Comparison of ENCODE assay signal across 38 cellular contexts in genomic region chr1:190511554-190511953, GRCh38. TPM values are rescaled to one million over a fixed set of nuclear protein-coding genes. Genes with fewer than 3 reads are reported as not detected.
"Had no signal": no experiment of that assay in that cellular context is flagged by ENCODE, and none has a peak within 500 bp of the region (broad histone marks: within the 10 kb centered on the region; RNA-seq: fewer than 3 reads in every experiment).

No MANE protein-coding gene starts in this region.

- H3K4me1 Mint-ChIP-seq: activated B cell treated with CpG ODN at 0.5 μM for 24 hours; activated CD4-positive, alpha-beta T cell treated with anti-CD3 and anti-CD28 coated beads, Interleukin-2, amount 10 ng/mL, durations not matched to agents 24 days and 14 days; activated naive CD4-positive, alpha-beta T cell treated with anti-CD3 and anti-CD28 coated beads, Interleukin-2, amount 50 U/mL, for 24 hours; activated naive CD8-positive, alpha-beta T cell treated with anti-CD3 and anti-CD28 coated beads, Interleukin-2, amount 10 ng/mL, durations not matched to agents 7 days and 5 days; activated naive CD8-positive, alpha-beta T cell treated with anti-CD3 and anti-CD28 coated beads, Interleukin-2, amount 50 U/mL, for 24 hours; activated T-helper 17 cell treated with anti-CD3 and anti-CD28 coated beads, Interleukin-2, amount 50 U/mL, for 72 hours; central memory CD8-positive, alpha-beta T cell had no signal

- H3K27me3 ChIP-seq: ascending aorta, cardiac muscle cell had no signal

- H3K9me3 ChIP-seq: ascending aorta had no signal

- H3K36me3 ChIP-seq: ascending aorta, cardiac muscle cell had no signal

- H3K27ac Mint-ChIP-seq: activated B cell treated with CpG ODN at 0.5 μM for 24 hours; activated CD4-positive, alpha-beta memory T cell treated with anti-CD3 and anti-CD28 coated beads for 36 hours; activated CD4-positive, alpha-beta T cell treated with anti-CD3 and anti-CD28 coated beads, Interleukin-2, amount 10 ng/mL, durations not matched to agents 24 days and 14 days; activated CD8-positive, alpha-beta T cell treated with anti-CD3 and anti-CD28 coated beads for 36 hours; activated naive CD4-positive, alpha-beta T cell treated with anti-CD3 and anti-CD28 coated beads for 36 hours; activated naive CD4-positive, alpha-beta T cell treated with anti-CD3 and anti-CD28 coated beads, Interleukin-2, amount 50 U/mL, for 24 hours; activated naive CD8-positive, alpha-beta T cell; activated naive CD8-positive, alpha-beta T cell treated with anti-CD3 and anti-CD28 coated beads, Interleukin-2, amount 10 ng/mL, durations not matched to agents 7 days and 5 days; activated naive CD8-positive, alpha-beta T cell treated with anti-CD3 and anti-CD28 coated beads, Interleukin-2, amount 50 U/mL, for 24 hours; activated T-cell treated with anti-CD3 and anti-CD28 coated beads, Interleukin-2, amount 50 U/mL, for 72 hours; activated T-helper 1 cell treated with anti-CD3 and anti-CD28 coated beads, Interleukin-12 subunit alpha, Interleukin-12 subunit beta, Interleukin-2, Interleukin-4 antibody, amounts not matched to agents 30 ng/mL and 10 ng/mL and 1 ng/mL, durations not matched to agents 14 hours and 24 hours and 36 hours; activated T-helper 17 cell treated with anti-CD3 and anti-CD28 coated beads, Interleukin-2, amount 50 U/mL, for 72 hours; brain; T-helper 1 cell treated with Interleukin-12 subunit alpha and Interleukin-12 subunit beta and Interleukin-4 antibody, amounts not matched to agents 30 μg/mL and 1 μg/mL, for 36 hours; T-helper 2 cell treated with Interferon-gamma antibody and Interleukin-4, amounts not matched to agents 5 μg/mL and 100 μg/mL, for 36 hours had no signal

- H3K4me3 Mint-ChIP-seq: activated B cell treated with CpG ODN at 0.5 μM for 24 hours; activated CD4-positive, alpha-beta memory T cell treated with anti-CD3 and anti-CD28 coated beads for 36 hours; activated CD4-positive, alpha-beta T cell treated with anti-CD3 and anti-CD28 coated beads, Interleukin-2, amount 10 ng/mL, durations not matched to agents 24 days and 14 days; activated CD8-positive, alpha-beta T cell treated with anti-CD3 and anti-CD28 coated beads for 36 hours; activated naive CD4-positive, alpha-beta T cell treated with anti-CD3 and anti-CD28 coated beads for 36 hours; activated naive CD4-positive, alpha-beta T cell treated with anti-CD3 and anti-CD28 coated beads, Interleukin-2, amount 50 U/mL, for 24 hours; activated naive CD8-positive, alpha-beta T cell; activated naive CD8-positive, alpha-beta T cell treated with anti-CD3 and anti-CD28 coated beads, Interleukin-2, amount 10 ng/mL, durations not matched to agents 7 days and 5 days; activated naive CD8-positive, alpha-beta T cell treated with anti-CD3 and anti-CD28 coated beads, Interleukin-2, amount 50 U/mL, for 24 hours; activated T-cell treated with anti-CD3 and anti-CD28 coated beads, Interleukin-2, amount 50 U/mL, for 4 hours; activated T-cell treated with anti-CD3 and anti-CD28 coated beads, Interleukin-2, amount 50 U/mL, for 72 hours; activated T-helper 1 cell treated with anti-CD3 and anti-CD28 coated beads, Interleukin-12 subunit alpha, Interleukin-12 subunit beta, Interleukin-2, Interleukin-4 antibody, amounts not matched to agents 30 ng/mL and 10 ng/mL and 1 ng/mL, durations not matched to agents 14 hours and 24 hours and 36 hours; activated T-helper 17 cell treated with anti-CD3 and anti-CD28 coated beads, Interleukin-2, amount 50 U/mL, for 72 hours; central memory CD8-positive, alpha-beta T cell; T-helper 1 cell treated with Interleukin-12 subunit alpha and Interleukin-12 subunit beta and Interleukin-4 antibody, amounts not matched to agents 30 μg/mL and 1 μg/mL, for 36 hours; T-helper 2 cell treated with Interferon-gamma antibody and Interleukin-4, amounts not matched to agents 5 μg/mL and 100 μg/mL, for 36 hours had no signal

- H3K36me3 Mint-ChIP-seq: activated CD4-positive, alpha-beta memory T cell treated with anti-CD3 and anti-CD28 coated beads for 36 hours; activated naive CD4-positive, alpha-beta T cell treated with anti-CD3 and anti-CD28 coated beads, Interleukin-2, amount 50 U/mL, for 24 hours; activated naive CD8-positive, alpha-beta T cell; activated naive CD8-positive, alpha-beta T cell treated with anti-CD3 and anti-CD28 coated beads, Interleukin-2, amount 10 ng/mL, durations not matched to agents 7 days and 5 days; brain had no signal

- H3K27ac ChIP-seq: ascending aorta, cardiac muscle cell, VCaP had no signal

- H3K4me3 ChIP-seq: ascending aorta, cardiac muscle cell had no signal

- H3K9me3 Mint-ChIP-seq: activated B cell treated with CpG ODN at 0.5 μM for 24 hours; activated CD4-positive, alpha-beta T cell treated with anti-CD3 and anti-CD28 coated beads, Interleukin-2, amount 10 ng/mL, durations not matched to agents 24 days and 14 days; activated naive CD4-positive, alpha-beta T cell treated with anti-CD3 and anti-CD28 coated beads for 36 hours; activated naive CD4-positive, alpha-beta T cell treated with anti-CD3 and anti-CD28 coated beads, Interleukin-2, amount 50 U/mL, for 24 hours; activated T-helper 1 cell treated with anti-CD3 and anti-CD28 coated beads, Interleukin-12 subunit alpha, Interleukin-12 subunit beta, Interleukin-2, Interleukin-4 antibody, amounts not matched to agents 30 ng/mL and 10 ng/mL and 1 ng/mL, durations not matched to agents 14 hours and 24 hours and 36 hours; brain had no signal

- H3K4me1 ChIP-seq: ascending aorta had no signal

- DNase-seq: activated B cell treated with CpG ODN at 0.5 μM for 24 hours; activated CD4-positive, alpha-beta memory T cell treated with anti-CD3 and anti-CD28 coated beads for 36 hours; activated CD4-positive, alpha-beta T cell treated with anti-CD3 and anti-CD28 coated beads for 4 hours; activated CD4-positive, alpha-beta T cell treated with anti-CD3 and anti-CD28 coated beads, Interleukin-2, amount 10 ng/mL, durations not matched to agents 24 days and 14 days; activated CD4-positive, alpha-beta T cell treated with anti-CD3 and anti-CD28 coated beads, Interleukin-2, amount 50 U/mL, for 1 hour; activated CD4-positive, alpha-beta T cell treated with anti-CD3 and anti-CD28 coated beads, Interleukin-2, amount 50 U/mL, for 4 hours; activated CD4-positive, CD25-positive, alpha-beta regulatory T cell treated with anti-CD3 and anti-CD28 coated beads, Interleukin-2, amount 50 U/mL, for 72 hours; activated CD8-positive, alpha-beta memory T cell treated with anti-CD3 and anti-CD28 coated beads, Interleukin-2, amount 50 U/mL, for 4 hours; activated CD8-positive, alpha-beta T cell treated with anti-CD3 and anti-CD28 coated beads for 36 hours; activated effector memory CD4-positive, alpha-beta T cell treated with anti-CD3 and anti-CD28 coated beads, Interleukin-2, amount 50 U/mL, for 16 hours; activated gamma-delta T cell treated with Interleukin-2 at 50 U/mL for 16 hours; activated naive CD4-positive, alpha-beta T cell; activated naive CD4-positive, alpha-beta T cell treated with anti-CD3 and anti-CD28 coated beads for 36 hours; activated naive CD8-positive, alpha-beta T cell treated with anti-CD3 and anti-CD28 coated beads, Interleukin-2, amount 10 ng/mL, durations not matched to agents 7 days and 5 days; activated naive CD8-positive, alpha-beta T cell treated with anti-CD3 and anti-CD28 coated beads, Interleukin-2, amount 50 U/mL, for 24 hours; activated T-cell treated with anti-CD3 and anti-CD28 coated beads for 4 hours; activated T-cell treated with anti-CD3 and anti-CD28 coated beads, Interleukin-2, amount 50 U/mL, for 1 hour; activated T-cell treated with anti-CD3 and anti-CD28 coated beads, Interleukin-2, amount 50 U/mL, for 4 hours; activated T-cell treated with anti-CD3 and anti-CD28 coated beads, Interleukin-2, amount 50 U/mL, for 72 hours; amygdala; caudate nucleus; cerebellar nuclear complex; T-helper 1 cell; T-helper 2 cell; T-helper 9 cell had no signal

- ATAC-seq: activated CD8-positive, alpha-beta T cell treated with anti-CD3 and anti-CD28 coated beads for 36 hours; activated naive CD8-positive, alpha-beta T cell treated with anti-CD3 and anti-CD28 coated beads, Interleukin-2, amount 50 U/mL, for 24 hours; activated T-cell treated with anti-CD3 and anti-CD28 coated beads, Interleukin-2, amount 50 U/mL, for 4 hours; activated T-cell treated with anti-CD3 and anti-CD28 coated beads, Interleukin-2, amount 50 U/mL, for 72 hours; activated T-helper 17 cell treated with anti-CD3 and anti-CD28 coated beads, Interleukin-2, amount 50 U/mL, for 72 hours had no signal

- H3K27me3 Mint-ChIP-seq: activated B cell treated with CpG ODN at 0.5 μM for 24 hours; activated CD4-positive, alpha-beta memory T cell treated with anti-CD3 and anti-CD28 coated beads for 36 hours; activated CD4-positive, alpha-beta T cell treated with anti-CD3 and anti-CD28 coated beads, Interleukin-2, amount 10 ng/mL, durations not matched to agents 24 days and 14 days; activated CD8-positive, alpha-beta T cell treated with anti-CD3 and anti-CD28 coated beads for 36 hours; activated naive CD4-positive, alpha-beta T cell treated with anti-CD3 and anti-CD28 coated beads, Interleukin-2, amount 50 U/mL, for 24 hours; activated naive CD8-positive, alpha-beta T cell; activated naive CD8-positive, alpha-beta T cell treated with anti-CD3 and anti-CD28 coated beads, Interleukin-2, amount 10 ng/mL, durations not matched to agents 7 days and 5 days; activated naive CD8-positive, alpha-beta T cell treated with anti-CD3 and anti-CD28 coated beads, Interleukin-2, amount 50 U/mL, for 24 hours; activated T-helper 17 cell treated with anti-CD3 and anti-CD28 coated beads, Interleukin-2, amount 50 U/mL, for 72 hours; brain; central memory CD8-positive, alpha-beta T cell had no signal

RNA-seq across cellular contexts. Expression of gene BRINP3, which starts 33.9 kb away (rescaled TPM):
- total RNA-seq: activated B cell treated with CpG ODN at 0.5 μM for 24 hours; activated CD4-positive, alpha-beta memory T cell treated with anti-CD3 and anti-CD28 coated beads for 36 hours; activated CD4-positive, alpha-beta T cell treated with anti-CD3 and anti-CD28 coated beads, Interleukin-2, amount 10 ng/mL, durations not matched to agents 24 days and 14 days; activated CD8-positive, alpha-beta memory T cell treated with anti-CD3 and anti-CD28 coated beads for 36 hours; activated CD8-positive, alpha-beta T cell treated with anti-CD3 and anti-CD28 coated beads for 36 hours; activated naive CD4-positive, alpha-beta T cell treated with anti-CD3 and anti-CD28 coated beads for 36 hours; activated naive CD8-positive, alpha-beta T cell treated with anti-CD3 and anti-CD28 coated beads, Interleukin-2, amount 10 ng/mL, durations not matched to agents 7 days and 5 days; activated T-cell treated with anti-CD3 and anti-CD28 coated beads, Interleukin-2, amount 50 U/mL, for 4 hours; activated T-cell treated with anti-CD3 and anti-CD28 coated beads, Interleukin-2, amount 50 U/mL, for 72 hours; activated T-helper 1 cell treated with anti-CD3 and anti-CD28 coated beads, Interleukin-12 subunit alpha, Interleukin-12 subunit beta, Interleukin-2, Interleukin-4 antibody, amounts not matched to agents 30 ng/mL and 10 ng/mL and 1 ng/mL, durations not matched to agents 14 hours and 24 hours and 36 hours; activated T-helper 17 cell treated with anti-CD3 and anti-CD28 coated beads, Interleukin-2, amount 50 U/mL, for 72 hours; bronchial epithelial cell had no signal
